26 cellular contexts compared by ENCODE assay signal in genomic region chr7:44311561-44312495, GRCh38. TPM values are rescaled to one million over a fixed set of nuclear protein-coding genes. Genes with fewer than 3 reads are reported as not detected.
DNase-seq lines count a peak whose midpoint lies in the region; ATAC-seq, FAIRE-seq and TF ChIP-seq lines count a peak whose summit lies in the region.
"Had no signal": no experiment of that assay in that cellular context is flagged by ENCODE, and none has a peak within 500 bp of the region (broad histone marks: within the 10 kb centered on the region; RNA-seq: fewer than 3 reads in every experiment).

No MANE protein-coding gene starts in this region.

- H3K9ac ChIP-seq in HepG2 (ENCODE audit: insufficient read depth, low read depth, low read length) = no peak overlapping the region

- peak in 2 of 3 donors; percentile 8 to 28 for DNase-seq in right lobe of liver
- DNase-seq in HepG2 (ENCODE audit: low spot score) = no peak
- DNase-seq in left ventricle myocardium superior = peak; percentile 24
- peak; percentile 62 for DNase-seq in osteoblast (ENCODE audit: insufficient read length, low spot score, missing footprints)
- DNase-seq in aorta = peak in 1 of 2 donors; percentile 61
- DNase-seq in HFFc6 = no peak
- DNase-seq in amygdala (lab: John Stamatoyannopoulos, UW) = no peak
- no peak for DNase-seq in AG08395 (ENCODE audit: low spot score)
- DNase-seq: activated CD4-positive, alpha-beta T cell treated with anti-CD3 and anti-CD28 coated beads, Interleukin-2, amount 10 ng/mL, durations not matched to agents 24 days and 14 days; activated naive CD4-positive, alpha-beta T cell treated with Interleukin-2 at 50 U/mL for 16 hours; activated T-cell treated with anti-CD3 and anti-CD28 coated beads, Interleukin-2, amount 50 U/mL, for 1 hour; anterior cingulate cortex; foreskin keratinocyte; hippocampal formation; NCI-H1417; NCI-H524 treated with DMSO at 0.1 percent for 48 hours; posterior cingulate gyrus had no signal

- no peak for FAIRE-seq in HepG2 (lab: Jason Lieb, UNC)
- FAIRE-seq: H1, keratinocyte had no signal

- H3K4me2 ChIP-seq in HepG2 (ENCODE audit: low read depth, low read length) (no peak overlapping the region), osteoblast (ENCODE audit: insufficient read depth, low read length) (no peak overlapping the region)

- peaks cover 6% of the 10 kb centered on the region; the same call in 1 of the 2 replicates for H3K4me1 Mint-ChIP-seq in HFFc6 (ENCODE audit: low read depth)
- H3K4me1 Mint-ChIP-seq: central memory CD8-positive, alpha-beta T cell had no signal

- H4K20me1 ChIP-seq in HepG2 (ENCODE audit: insufficient read depth, low read length) (no peaks in the 10 kb centered on the region), osteoblast (ENCODE audit: insufficient read depth, low read length) (no peaks in the 10 kb centered on the region)

- H3K9me3 Mint-ChIP-seq in HFFc6 = peaks cover 10% of the 10 kb centered on the region
- H3K9me3 Mint-ChIP-seq: activated CD4-positive, alpha-beta T cell treated with anti-CD3 and anti-CD28 coated beads, Interleukin-2, amount 10 ng/mL, durations not matched to agents 24 days and 14 days; central memory CD8-positive, alpha-beta T cell; natural killer cell treated with Interleukin-12 subunit alpha and Interleukin-12 subunit beta and Interleukin-15 and Interleukin-18, amount 100 ng/mL, for 72 hours; T-helper 1 cell treated with Interleukin-12 subunit alpha and Interleukin-12 subunit beta and Interleukin-4 antibody, amounts not matched to agents 30 μg/mL and 1 μg/mL, for 36 hours had no signal

- peaks cover 8% of the 10 kb centered on the region for H3K27me3 Mint-ChIP-seq in HFFc6 (ENCODE audit: insufficient read depth)

- H3K27me3 ChIP-seq in right lobe of liver (no peaks in the 10 kb centered on the region), HepG2 (ENCODE audit: control insufficient read depth in 1 of 2, insufficient read depth in 2 of 2, low read length in 2 of 2) (peaks cover 8 to 51% of the 10 kb centered on the region in 2 experiments), osteoblast (ENCODE audit: insufficient read depth, low read length) (peaks cover 9% of the 10 kb centered on the region), aorta (ENCODE audit: control insufficient read depth in 1 of 2, insufficient read depth in 2 of 2, low read length in 1 of 2) (no peaks in the 10 kb centered on the region)
- H3K27me3 ChIP-seq: foreskin keratinocyte had no signal

- no peak for TF ChIP-seq POLR2A in right lobe of liver (IDR thresholded peaks at IDR 0.05)
- TF ChIP-seq POLR2A in HepG2 (IDR thresholded peaks at IDR 0.05; ENCODE audit: insufficient read depth in 1 of 2, low read depth in 2 of 2, low read length in 2 of 2) = no peak

- POLR2A ChIA-PET in HepG2 (lab: Yijun Ruan, JAX) = no interaction called here

- H3K79me2 ChIP-seq in HepG2 (ENCODE audit: insufficient read depth, low read length) (no peaks in the 10 kb centered on the region), osteoblast (ENCODE audit: insufficient read depth, low read length) (no peaks in the 10 kb centered on the region)

- no peak for ATAC-seq in right lobe of liver
- ATAC-seq in HepG2 = no peak
- ATAC-seq in left ventricle myocardium superior = no peak
- peak; percentile 16 for ATAC-seq in aorta (ENCODE audit: low FRiP score)
- ATAC-seq: foreskin keratinocyte; natural killer cell treated with Interleukin-12 subunit alpha and Interleukin-12 subunit beta and Interleukin-15 and Interleukin-18, amount 100 ng/mL, for 72 hours had no signal

- in situ Hi-C loops in HepG2 (cut with HindIII; ENCODE audit: extremely low pct_ligation_motif_present, low pct_unique_long_range_greater_than_20kb) = no loop called here

- H3K36me3 ChIP-seq in right lobe of liver (no peaks in the 10 kb centered on the region), HepG2 (replicated peaks in 1 of 2; ENCODE audit: control insufficient read depth in 1 of 2, insufficient read depth in 2 of 2, low read length in 2 of 2) (no peaks in the 10 kb centered on the region), osteoblast (ENCODE audit: insufficient read depth, low read length) (no peaks in the 10 kb centered on the region), aorta (ENCODE audit: control insufficient read depth in 1 of 2, insufficient read depth in 2 of 2, low read length in 1 of 2) (no peaks in the 10 kb centered on the region)
- H3K36me3 ChIP-seq: Peyer's patch had no signal

- H3K4me1 ChIP-seq in right lobe of liver = no peaks in the 10 kb centered on the region
- peaks cover 11% of the 10 kb centered on the region; the same call in 1 of the 2 replicates for H3K4me1 ChIP-seq in HepG2 (ENCODE audit: insufficient read depth, low read length)
- H3K4me1 ChIP-seq in osteoblast (ENCODE audit: insufficient read depth, low read length) = no peaks in the 10 kb centered on the region
- H3K4me1 ChIP-seq in aorta (ENCODE audit: control insufficient read depth in 1 of 2, insufficient read depth in 2 of 2, low read length in 2 of 2) = no peaks in the 10 kb centered on the region

- H3K36me3 Mint-ChIP-seq in HFFc6 (ENCODE audit: low read depth) = peaks cover 5% of the 10 kb centered on the region; the same call in 1 of the 2 replicates
- H3K36me3 Mint-ChIP-seq: IgD-negative memory B cell; natural killer cell treated with Interleukin-12 subunit alpha and Interleukin-12 subunit beta and Interleukin-15 and Interleukin-18, amount 100 ng/mL, for 72 hours had no signal

- 95% methylated on average over 3 of the region's 16 CpGs for WGBS in right lobe of liver (ENCODE audit: insufficient coverage, low coverage, low lambda C conversion rate, missing lambda C conversion rate)
- WGBS in HepG2 (ENCODE audit: low lambda C conversion rate) = 8% methylated on average over 4 of the region's 16 CpGs
- 93% methylated on average over 16 of the region's 16 CpGs for WGBS in aorta, 2 donors

- no peak overlapping the region for H3K4me3 Mint-ChIP-seq in HFFc6
- H3K4me3 Mint-ChIP-seq: activated CD4-positive, alpha-beta T cell treated with anti-CD3 and anti-CD28 coated beads, Interleukin-2, amount 10 ng/mL, durations not matched to agents 24 days and 14 days; central memory CD8-positive, alpha-beta T cell; natural killer cell treated with Interleukin-12 subunit alpha and Interleukin-12 subunit beta and Interleukin-15 and Interleukin-18, amount 100 ng/mL, for 72 hours; T-helper 1 cell treated with Interleukin-12 subunit alpha and Interleukin-12 subunit beta and Interleukin-4 antibody, amounts not matched to agents 30 μg/mL and 1 μg/mL, for 36 hours had no signal

- H2AFZ ChIP-seq in HepG2 (ENCODE audit: low read length) (no peak overlapping the region), osteoblast (ENCODE audit: low read length) (no peak overlapping the region)

- intact Hi-C loops in right lobe of liver (cut with DNase I) = no loop called here
- intact Hi-C loops in HepG2 (cut with micrococcal nuclease; ENCODE audit: unreplicated experiment) = no loop called here
- intact Hi-C loops in left ventricle myocardium superior (cut with micrococcal nuclease) = no loop called here
- intact Hi-C loops in aorta (cut with DNase I) = no loop called here

- CTCF ChIA-PET in HepG2 (lab: Yijun Ruan, JAX; ENCODE audit: low intra/inter-chr PET ratio, low total read pairs) = no interaction called here

- H3K9me3 ChIP-seq in right lobe of liver (no peaks in the 10 kb centered on the region), HepG2 (ENCODE audit: low read length) (no peaks in the 10 kb centered on the region), osteoblast (ENCODE audit: low read depth, low read length) (peaks cover 2% of the 10 kb centered on the region), aorta (ENCODE audit: control insufficient read depth, low read length) (no peaks in the 10 kb centered on the region)
- H3K9me3 ChIP-seq: Peyer's patch had no signal

- no peak for TF ChIP-seq RAD21 in HepG2 (CRISPR knock-in tag; IDR thresholded peaks at IDR 0.05)

- no peak for TF ChIP-seq EP300 in HepG2 (IDR thresholded peaks at IDR 0.05; ENCODE audit: low read depth in 2 of 2, low read length in 2 of 2)
- no peak for TF ChIP-seq EP300 in HepG2 (CRISPR knock-in tag; IDR thresholded peaks at IDR 0.05; ENCODE audit: borderline replicate concordance)

- TF ChIP-seq CTCF in right lobe of liver (IDR thresholded peaks at IDR 0.05) = no peak
- TF ChIP-seq CTCF in HepG2 (CRISPR knock-in tag; IDR thresholded peaks at IDR 0.05) = no peak
- no peak for TF ChIP-seq CTCF in osteoblast (IDR thresholded peaks at IDR 0.05; ENCODE audit: extremely low read depth, low read depth, low read length)
- TF ChIP-seq CTCF in HFFc6 (IDR thresholded peaks at IDR 0.05) = no peak

- no peak overlapping the region for H3K4me3 ChIP-seq in right lobe of liver
- no peak overlapping the region for H3K4me3 ChIP-seq in HepG2 (replicated peaks in 1 of 3; ENCODE audit: insufficient read depth in 1 of 3, low read depth in 2 of 3, low read length in 3 of 3)
- no peak overlapping the region for H3K4me3 ChIP-seq in osteoblast (ENCODE audit: insufficient read depth, low read length)
- H3K4me3 ChIP-seq in aorta (ENCODE audit: low read length in 2 of 2) = no peak overlapping the region
- H3K4me3 ChIP-seq: Peyer's patch had no signal

- no peak overlapping the region for H3K27ac Mint-ChIP-seq in HFFc6
- H3K27ac Mint-ChIP-seq: activated CD4-positive, alpha-beta T cell treated with anti-CD3 and anti-CD28 coated beads, Interleukin-2, amount 10 ng/mL, durations not matched to agents 24 days and 14 days; IgD-negative memory B cell; natural killer cell treated with Interleukin-12 subunit alpha and Interleukin-12 subunit beta and Interleukin-15 and Interleukin-18, amount 100 ng/mL, for 72 hours; T-helper 1 cell treated with Interleukin-12 subunit alpha and Interleukin-12 subunit beta and Interleukin-4 antibody, amounts not matched to agents 30 μg/mL and 1 μg/mL, for 36 hours had no signal

- H3K27ac ChIP-seq in right lobe of liver (no peak overlapping the region), HepG2 (ENCODE audit: extremely low read length, insufficient read depth, low read length) (no peak overlapping the region), osteoblast (ENCODE audit: low read depth, low read length) (no peak overlapping the region), aorta (ENCODE audit: low read depth in 1 of 2, low read length in 2 of 2) (no peak overlapping the region)
- H3K27ac ChIP-seq: foreskin keratinocyte, Peyer's patch, VCaP had no signal

- BruUV-seq in HepG2 (replicated peaks; lab: Mats Ljungman, UMichigan) = no TSS peak

RNA-seq across cellular contexts. Expression of gene CAMK2B, which starts 13.6 kb away (rescaled TPM):
- total RNA-seq in right lobe of liver (1 to 10 TPM; 2.1 to 5.1 (median 3.3) TPM), HepG2 (2016; rRNA removed; fragmentation: Illumina TruSeq; extraction: Trizol) (0.13 and 0.27 TPM in 2 replicates), left ventricle myocardium superior (98.4 TPM), osteoblast (not detected in 2 replicates), aorta (1 to 10 TPM; 2.4 to 4.4 TPM)
- total RNA-seq in HepG2 (2016; cell fraction: cytosol; rRNA removed; fragmentation: Illumina TruSeq; extraction: Trizol; ENCODE audit: low read depth) = not detected in 2 replicates
- total RNA-seq in HepG2 (2016; cell fraction: insoluble cytoplasmic fraction; rRNA removed; fragmentation: Illumina TruSeq; extraction: Trizol) = 0.06 and 0.19 TPM in 2 replicates
- 0.21 TPM in 1 of 2 replicates, not detected in the other for total RNA-seq in HepG2 (2016; cell fraction: membrane; rRNA removed; fragmentation: Illumina TruSeq; extraction: Trizol)
- total RNA-seq in HepG2 (2016; cell fraction: nucleus; rRNA removed; fragmentation: Illumina TruSeq; extraction: Trizol) = 0.09 TPM in 1 of 2 replicates, not detected in the other
- polyA plus RNA-seq in HepG2 (2011; rRNA removed) (0.20 and 0.48 TPM in 2 replicates), aorta (10 to 100 TPM in 1 of 2 donors, not detected in 1; 12.8 TPM)
- polyA plus RNA-seq in HepG2 (2011; cell fraction: cytosol; rRNA removed) = 0.09 and 0.39 TPM in 2 replicates
- 0.10 and 0.19 TPM in 2 replicates for polyA plus RNA-seq in HepG2 (2011; cell fraction: nucleus; rRNA removed)
- polyA plus RNA-seq in HepG2 (2012) = 0.09 TPM in 1 of 2 replicates, not detected in the other
- polyA plus RNA-seq in HepG2 (2016; cell fraction: cytosol; fragmentation: Illumina TruSeq; extraction: Trizol; ENCODE audit: low read depth) = 0.18 TPM in 1 of 2 replicates, not detected in the other
- polyA plus RNA-seq in HepG2 (2016; cell fraction: insoluble cytoplasmic fraction; fragmentation: Illumina TruSeq; extraction: Trizol; ENCODE audit: low read depth) = 0.43 and 0.62 TPM in 2 replicates
- 0.30 TPM in 1 of 2 replicates, not detected in the other for polyA plus RNA-seq in HepG2 (2016; cell fraction: membrane; fragmentation: Illumina TruSeq; extraction: Trizol; ENCODE audit: low read depth)
- polyA plus RNA-seq in HepG2 (2016; cell fraction: nucleus; fragmentation: Illumina TruSeq; extraction: Trizol; ENCODE audit: insufficient read depth, low read depth) = not detected in 2 replicates
- 0.04 and 0.56 TPM in 2 replicates for polyA minus RNA-seq in HepG2 (2011; rRNA and poly(A)+ RNA removed; ENCODE audit: low replicate concordance)
- not detected in 2 replicates for polyA minus RNA-seq in HepG2 (2011; cell fraction: cytosol; rRNA and poly(A)+ RNA removed)
- not detected in 2 replicates for polyA minus RNA-seq in HepG2 (2011; cell fraction: nucleus; rRNA and poly(A)+ RNA removed)
- under 1 TPM in 2 of 6 experiments, not detected in 4; 0.11 to 0.41 TPM for total RNA-seq in HFFc6 (2021; fragmentation: NEBNext Ultra II Directional; extraction: Animal tissue kit (Norgen Biotek cat#: 25700))
- total RNA-seq: epithelial cell of proximal tubule had no signal
- polyA plus RNA-seq: IgD-negative memory B cell had no signal

Comparison
In these comparisons a context has a peak if more than half of its experiments do, and no peak if none do; other contexts are left out.
1. DNase-seq: peak in right lobe of liver (2 of 3), left ventricle myocardium superior (single experiment) and osteoblast (single experiment); none in HepG2 (single experiment), HFFc6 (single experiment), amygdala (0 of 56) and AG08395 (single experiment).
2. RNA of gene CAMK2B, which starts 13.6 kb away (total RNA-seq): 98.4 TPM in left ventricle myocardium superior (single experiment); 2.4 to 4.4 TPM in aorta, 2.1 to 5.1 TPM in right lobe of liver, 0.06 to 0.27 TPM in HepG2, 0.11 to 0.41 TPM in HFFc6 and not detected in osteoblast; every median in the first group is over 10 times any median in the second.